In the genomic region with DNA sequence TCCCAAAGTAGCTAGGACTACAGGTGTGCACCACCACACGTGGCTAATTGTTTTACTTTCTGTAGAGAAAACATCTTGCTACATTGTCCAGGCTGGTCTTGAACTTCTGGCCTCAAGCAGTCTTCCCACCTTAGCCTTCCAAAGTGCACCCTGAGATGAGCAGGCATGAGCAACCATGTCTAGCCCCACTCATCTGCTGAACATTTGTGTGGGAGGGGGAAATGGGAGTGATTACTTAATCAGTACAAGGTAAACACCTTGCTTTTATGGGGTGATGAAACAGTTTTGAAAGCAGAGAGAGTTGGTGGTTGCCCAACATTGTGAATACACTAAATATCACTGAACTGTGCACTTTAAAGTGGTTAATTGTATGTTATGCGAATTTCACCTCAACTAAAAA, we compare ENCODE assay signal across 1 cellular context.
TF ChIP-seq lines count a peak whose summit lies in the region.

No MANE protein-coding gene starts in this region.

TF ChIP-seq in HepG2, 621 proteins besides CTCF, POLR2A, EP300 and RAD21 (continued from another document and continues in another):
- TF ChIP-seq, protein P1, sequence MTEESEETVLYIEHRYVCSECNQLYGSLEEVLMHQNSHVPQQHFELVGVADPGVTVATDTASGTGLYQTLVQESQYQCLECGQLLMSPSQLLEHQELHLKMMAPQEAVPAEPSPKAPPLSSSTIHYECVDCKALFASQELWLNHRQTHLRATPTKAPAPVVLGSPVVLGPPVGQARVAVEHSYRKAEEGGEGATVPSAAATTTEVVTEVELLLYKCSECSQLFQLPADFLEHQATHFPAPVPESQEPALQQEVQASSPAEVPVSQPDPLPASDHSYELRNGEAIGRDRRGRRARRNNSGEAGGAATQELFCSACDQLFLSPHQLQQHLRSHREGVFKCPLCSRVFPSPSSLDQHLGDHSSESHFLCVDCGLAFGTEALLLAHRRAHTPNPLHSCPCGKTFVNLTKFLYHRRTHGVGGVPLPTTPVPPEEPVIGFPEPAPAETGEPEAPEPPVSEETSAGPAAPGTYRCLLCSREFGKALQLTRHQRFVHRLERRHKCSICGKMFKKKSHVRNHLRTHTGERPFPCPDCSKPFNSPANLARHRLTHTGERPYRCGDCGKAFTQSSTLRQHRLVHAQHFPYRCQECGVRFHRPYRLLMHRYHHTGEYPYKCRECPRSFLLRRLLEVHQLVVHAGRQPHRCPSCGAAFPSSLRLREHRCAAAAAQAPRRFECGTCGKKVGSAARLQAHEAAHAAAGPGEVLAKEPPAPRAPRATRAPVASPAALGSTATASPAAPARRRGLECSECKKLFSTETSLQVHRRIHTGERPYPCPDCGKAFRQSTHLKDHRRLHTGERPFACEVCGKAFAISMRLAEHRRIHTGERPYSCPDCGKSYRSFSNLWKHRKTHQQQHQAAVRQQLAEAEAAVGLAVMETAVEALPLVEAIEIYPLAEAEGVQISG (CRISPR knock-in tag; IDR thresholded peaks at IDR 0.05), result 0 out of 2 replicates have a peak, but pooled peaks have one; percentile 26
- TF ChIP-seq, protein P2, sequence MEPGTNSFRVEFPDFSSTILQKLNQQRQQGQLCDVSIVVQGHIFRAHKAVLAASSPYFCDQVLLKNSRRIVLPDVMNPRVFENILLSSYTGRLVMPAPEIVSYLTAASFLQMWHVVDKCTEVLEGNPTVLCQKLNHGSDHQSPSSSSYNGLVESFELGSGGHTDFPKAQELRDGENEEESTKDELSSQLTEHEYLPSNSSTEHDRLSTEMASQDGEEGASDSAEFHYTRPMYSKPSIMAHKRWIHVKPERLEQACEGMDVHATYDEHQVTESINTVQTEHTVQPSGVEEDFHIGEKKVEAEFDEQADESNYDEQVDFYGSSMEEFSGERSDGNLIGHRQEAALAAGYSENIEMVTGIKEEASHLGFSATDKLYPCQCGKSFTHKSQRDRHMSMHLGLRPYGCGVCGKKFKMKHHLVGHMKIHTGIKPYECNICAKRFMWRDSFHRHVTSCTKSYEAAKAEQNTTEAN (CRISPR knock-in tag; conservative IDR thresholded peaks at IDR 0.05), result 0 out of 2 replicates have a peak, but pooled peaks have one; percentile 33
- TF ChIP-seq FOXP1 (IDR thresholded peaks at IDR 0.05) (no peak), FOXP1 (CRISPR knock-in tag; IDR thresholded peaks at IDR 0.05) (peak; percentile 94), ZNF138 (CRISPR knock-in tag; IDR thresholded peaks at IDR 0.05; ENCODE audit: low read depth) (no peak), EED (CRISPR knock-in tag; IDR thresholded peaks at IDR 0.05) (no peak), POGZ (CRISPR knock-in tag; IDR thresholded peaks at IDR 0.05) (peak; percentile 53; the same call in 1 of the 2 replicates), REPIN1 (CRISPR knock-in tag; IDR thresholded peaks at IDR 0.05; ENCODE audit: borderline replicate concordance, low read depth) (0 out of 2 replicates have a peak, but pooled peaks have one; percentile 22), ZNF18 (CRISPR knock-in tag; IDR thresholded peaks at IDR 0.05; ENCODE audit: insufficient replicate concordance) (no peak), ZSCAN20 (CRISPR knock-in tag; IDR thresholded peaks at IDR 0.05; ENCODE audit: borderline replicate concordance) (no peak), ZNF513 (CRISPR knock-in tag; conservative IDR thresholded peaks at IDR 0.05) (no peak), ZMYM4 (CRISPR knock-in tag; IDR thresholded peaks at IDR 0.05) (peak; percentile 51; the same call in 1 of the 2 replicates), ZFP1 (CRISPR knock-in tag; IDR thresholded peaks at IDR 0.05) (no peak), ZNF614 (CRISPR knock-in tag; IDR thresholded peaks at IDR 0.05; ENCODE audit: borderline replicate concordance) (peak; percentile 55; the same call in 1 of the 2 replicates), TEAD2 (CRISPR knock-in tag; IDR thresholded peaks at IDR 0.05) (no peak), GABPB1 (CRISPR knock-in tag; IDR thresholded peaks at IDR 0.05) (no peak; the same call in 1 of the 2 replicates), PCBP1 (IDR thresholded peaks at IDR 0.05; ENCODE audit: borderline replicate concordance, low read depth, low read length) (no peak), ZNF772 (CRISPR knock-in tag; IDR thresholded peaks at IDR 0.05) (no peak), MNT (IDR thresholded peaks at IDR 0.05) (no peak), ZNF205 (CRISPR knock-in tag; IDR thresholded peaks at IDR 0.05) (no peak), PCBP2 (optimal IDR thresholded peaks at IDR 0.05; ENCODE audit: low read depth, low read length, poor library complexity, severe bottlenecking) (no peak), AGO1 (IDR thresholded peaks at IDR 0.05; ENCODE audit: low read depth, low read length, poor library complexity, severe bottlenecking) (no peak), THYN1 (CRISPR knock-in tag; IDR thresholded peaks at IDR 0.05; ENCODE audit: borderline replicate concordance, low read depth) (no peak), GATAD1 (CRISPR knock-in tag; IDR thresholded peaks at IDR 0.05) (0 out of 2 replicates have a peak, but pooled peaks have one; percentile 26), BRF2 (CRISPR knock-in tag; IDR thresholded peaks at IDR 0.05) (no peak), ZNF282 (IDR thresholded peaks at IDR 0.05; ENCODE audit: partially characterized antibody) (no peak), ZBTB8A (CRISPR knock-in tag; IDR thresholded peaks at IDR 0.05; ENCODE audit: borderline replicate concordance, low read depth) (no peak), STAG1 (CRISPR knock-in tag; IDR thresholded peaks at IDR 0.05) (no peak)
- TF ChIP-seq, protein P3, sequence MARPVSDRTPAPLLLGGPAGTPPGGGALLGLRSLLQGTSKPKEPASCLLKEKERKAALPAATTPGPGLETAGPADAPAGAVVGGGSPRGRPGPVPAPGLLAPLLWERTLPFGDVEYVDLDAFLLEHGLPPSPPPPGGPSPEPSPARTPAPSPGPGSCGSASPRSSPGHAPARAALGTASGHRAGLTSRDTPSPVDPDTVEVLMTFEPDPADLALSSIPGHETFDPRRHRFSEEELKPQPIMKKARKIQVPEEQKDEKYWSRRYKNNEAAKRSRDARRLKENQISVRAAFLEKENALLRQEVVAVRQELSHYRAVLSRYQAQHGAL (CRISPR knock-in tag; IDR thresholded peaks at IDR 0.05; ENCODE audit: not compliant biosample characterization), result no peak
- TF ChIP-seq, protein P4, sequence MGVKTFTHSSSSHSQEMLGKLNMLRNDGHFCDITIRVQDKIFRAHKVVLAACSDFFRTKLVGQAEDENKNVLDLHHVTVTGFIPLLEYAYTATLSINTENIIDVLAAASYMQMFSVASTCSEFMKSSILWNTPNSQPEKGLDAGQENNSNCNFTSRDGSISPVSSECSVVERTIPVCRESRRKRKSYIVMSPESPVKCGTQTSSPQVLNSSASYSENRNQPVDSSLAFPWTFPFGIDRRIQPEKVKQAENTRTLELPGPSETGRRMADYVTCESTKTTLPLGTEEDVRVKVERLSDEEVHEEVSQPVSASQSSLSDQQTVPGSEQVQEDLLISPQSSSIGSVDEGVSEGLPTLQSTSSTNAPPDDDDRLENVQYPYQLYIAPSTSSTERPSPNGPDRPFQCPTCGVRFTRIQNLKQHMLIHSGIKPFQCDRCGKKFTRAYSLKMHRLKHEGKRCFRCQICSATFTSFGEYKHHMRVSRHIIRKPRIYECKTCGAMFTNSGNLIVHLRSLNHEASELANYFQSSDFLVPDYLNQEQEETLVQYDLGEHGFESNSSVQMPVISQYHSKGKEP (CRISPR knock-in tag; IDR thresholded peaks at IDR 0.05), result no peak
- TF ChIP-seq, protein P5, sequence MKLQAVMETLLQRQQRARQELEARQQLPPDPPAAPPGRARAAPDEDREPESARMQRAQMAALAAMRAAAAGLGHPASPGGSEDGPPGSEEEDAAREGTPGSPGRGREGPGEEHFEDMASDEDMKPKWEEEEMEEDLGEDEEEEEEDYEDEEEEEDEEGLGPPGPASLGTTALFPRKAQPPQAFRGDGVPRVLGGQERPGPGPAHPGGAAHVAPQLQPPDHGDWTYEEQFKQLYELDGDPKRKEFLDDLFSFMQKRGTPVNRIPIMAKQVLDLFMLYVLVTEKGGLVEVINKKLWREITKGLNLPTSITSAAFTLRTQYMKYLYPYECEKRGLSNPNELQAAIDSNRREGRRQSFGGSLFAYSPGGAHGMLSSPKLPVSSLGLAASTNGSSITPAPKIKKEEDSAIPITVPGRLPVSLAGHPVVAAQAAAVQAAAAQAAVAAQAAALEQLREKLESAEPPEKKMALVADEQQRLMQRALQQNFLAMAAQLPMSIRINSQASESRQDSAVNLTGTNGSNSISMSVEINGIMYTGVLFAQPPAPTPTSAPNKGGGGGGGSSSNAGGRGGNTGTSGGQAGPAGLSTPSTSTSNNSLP (IDR thresholded peaks at IDR 0.05; ENCODE audit: low read depth, low read length), result peak; percentile 92
- TF ChIP-seq, protein P6, sequence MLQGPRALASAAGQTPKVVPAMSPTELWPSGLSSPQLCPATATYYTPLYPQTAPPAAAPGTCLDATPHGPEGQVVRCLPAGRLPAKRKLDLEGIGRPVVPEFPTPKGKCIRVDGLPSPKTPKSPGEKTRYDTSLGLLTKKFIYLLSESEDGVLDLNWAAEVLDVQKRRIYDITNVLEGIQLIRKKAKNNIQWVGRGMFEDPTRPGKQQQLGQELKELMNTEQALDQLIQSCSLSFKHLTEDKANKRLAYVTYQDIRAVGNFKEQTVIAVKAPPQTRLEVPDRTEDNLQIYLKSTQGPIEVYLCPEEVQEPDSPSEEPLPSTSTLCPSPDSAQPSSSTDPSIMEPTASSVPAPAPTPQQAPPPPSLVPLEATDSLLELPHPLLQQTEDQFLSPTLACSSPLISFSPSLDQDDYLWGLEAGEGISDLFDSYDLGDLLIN (CRISPR knock-in tag; IDR thresholded peaks at IDR 0.05; ENCODE audit: borderline replicate concordance), result no peak
- TF ChIP-seq, protein P7, sequence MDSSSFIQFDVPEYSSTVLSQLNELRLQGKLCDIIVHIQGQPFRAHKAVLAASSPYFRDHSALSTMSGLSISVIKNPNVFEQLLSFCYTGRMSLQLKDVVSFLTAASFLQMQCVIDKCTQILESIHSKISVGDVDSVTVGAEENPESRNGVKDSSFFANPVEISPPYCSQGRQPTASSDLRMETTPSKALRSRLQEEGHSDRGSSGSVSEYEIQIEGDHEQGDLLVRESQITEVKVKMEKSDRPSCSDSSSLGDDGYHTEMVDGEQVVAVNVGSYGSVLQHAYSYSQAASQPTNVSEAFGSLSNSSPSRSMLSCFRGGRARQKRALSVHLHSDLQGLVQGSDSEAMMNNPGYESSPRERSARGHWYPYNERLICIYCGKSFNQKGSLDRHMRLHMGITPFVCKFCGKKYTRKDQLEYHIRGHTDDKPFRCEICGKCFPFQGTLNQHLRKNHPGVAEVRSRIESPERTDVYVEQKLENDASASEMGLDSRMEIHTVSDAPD (CRISPR knock-in tag; IDR thresholded peaks at IDR 0.05), result no peak
- TF ChIP-seq, protein P8, sequence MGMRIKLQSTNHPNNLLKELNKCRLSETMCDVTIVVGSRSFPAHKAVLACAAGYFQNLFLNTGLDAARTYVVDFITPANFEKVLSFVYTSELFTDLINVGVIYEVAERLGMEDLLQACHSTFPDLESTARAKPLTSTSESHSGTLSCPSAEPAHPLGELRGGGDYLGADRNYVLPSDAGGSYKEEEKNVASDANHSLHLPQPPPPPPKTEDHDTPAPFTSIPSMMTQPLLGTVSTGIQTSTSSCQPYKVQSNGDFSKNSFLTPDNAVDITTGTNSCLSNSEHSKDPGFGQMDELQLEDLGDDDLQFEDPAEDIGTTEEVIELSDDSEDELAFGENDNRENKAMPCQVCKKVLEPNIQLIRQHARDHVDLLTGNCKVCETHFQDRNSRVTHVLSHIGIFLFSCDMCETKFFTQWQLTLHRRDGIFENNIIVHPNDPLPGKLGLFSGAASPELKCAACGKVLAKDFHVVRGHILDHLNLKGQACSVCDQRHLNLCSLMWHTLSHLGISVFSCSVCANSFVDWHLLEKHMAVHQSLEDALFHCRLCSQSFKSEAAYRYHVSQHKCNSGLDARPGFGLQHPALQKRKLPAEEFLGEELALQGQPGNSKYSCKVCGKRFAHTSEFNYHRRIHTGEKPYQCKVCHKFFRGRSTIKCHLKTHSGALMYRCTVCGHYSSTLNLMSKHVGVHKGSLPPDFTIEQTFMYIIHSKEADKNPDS (CRISPR knock-in tag; IDR thresholded peaks at IDR 0.05), result no peak
